Comparison of ENCODE assay signal across 29 cellular contexts in the genomic region with DNA sequence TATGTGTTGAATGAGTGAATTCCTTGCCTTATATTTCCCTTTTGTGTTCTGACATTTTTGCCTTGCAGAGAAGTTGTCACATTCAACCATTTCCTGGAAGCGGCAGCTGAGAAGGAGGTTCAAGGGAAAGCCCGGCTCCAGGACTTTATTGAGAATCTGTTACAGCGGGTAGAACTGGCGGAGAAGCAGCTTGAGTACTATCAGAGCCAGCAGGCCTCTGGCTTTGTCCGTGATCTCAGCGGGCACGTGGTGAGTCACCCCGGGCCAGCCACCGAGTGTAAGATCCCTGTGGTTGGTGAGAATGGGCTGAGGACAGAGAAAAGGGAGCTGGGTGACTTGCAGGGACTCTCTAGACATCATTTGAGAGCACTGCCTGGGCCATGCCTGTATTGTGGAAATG. TPM values are rescaled to one million over a fixed set of nuclear protein-coding genes. Genes with fewer than 3 reads are reported as not detected.
DNase-seq lines count a peak whose midpoint lies in the region; ATAC-seq, FAIRE-seq and TF ChIP-seq lines count a peak whose summit lies in the region.
"Had no signal": no experiment of that assay in that cellular context is flagged by ENCODE, and none has a peak within 500 bp of the region (broad histone marks: within the 10 kb centered on the region; RNA-seq: fewer than 3 reads in every experiment).

No MANE protein-coding gene starts in this region.

- ATAC-seq in Right ventricle myocardium inferior: no peak
- ATAC-seq in left cardiac atrium: no peak
- peak; percentile 69; the same call in 2 of the 3 replicates for ATAC-seq in K562
- ATAC-seq in left colon: no peak
- ATAC-seq in activated CD8-positive, alpha-beta T cell treated with anti-CD3 and anti-CD28 coated beads, Interleukin-2, amount 10 ng/mL, durations not matched to agents 7 days and 5 days: no peak
- ATAC-seq: activated CD8-positive, alpha-beta T cell treated with anti-CD3 and anti-CD28 coated beads for 36 hours; psoas muscle; stimulated activated naive CD8-positive, alpha-beta T cell treated with anti-CD3 and anti-CD28 coated beads, Interleukin-15, amount 100 ng/mL, for 72 hours; upper lobe of right lung had no signal

- no peaks in the 10 kb centered on the region for H4K20me1 ChIP-seq in K562 (replicated peaks; ENCODE audit: control insufficient read depth, insufficient read depth, low read length)

- H3K9me3 ChIP-seq in K562 (replicated peaks; ENCODE audit: control insufficient read depth, insufficient read depth, low read depth, low read length) (no peaks in the 10 kb centered on the region), transverse colon (no peaks in the 10 kb centered on the region)
- H3K9me3 ChIP-seq: adrenal gland, MG63, psoas muscle, SJCRH30, upper lobe of right lung had no signal

- no peaks in the 10 kb centered on the region for H3K79me2 ChIP-seq in K562 (ENCODE audit: control insufficient read depth, insufficient read depth, low read length)
- H3K79me2 ChIP-seq: hepatocyte had no signal

- in situ Hi-C loops in K562 (cut with MboI): no loop called here
- in situ Hi-C loops in transverse colon (cut with MboI; ENCODE audit: low pct_ligation_motif_present in 1 of 4, low pct_unique_long_range_greater_than_20kb in 1 of 4, low sequenced_read_pairs in 3 of 4): no loop called here

- H3K27me3 Mint-ChIP-seq in activated CD8-positive, alpha-beta T cell treated with anti-CD3 and anti-CD28 coated beads, Interleukin-2, amount 10 ng/mL, durations not matched to agents 7 days and 5 days (ENCODE audit: low read depth): peaks cover 12% of the 10 kb centered on the region

- H3K4me3 Mint-ChIP-seq in activated CD8-positive, alpha-beta T cell treated with anti-CD3 and anti-CD28 coated beads, Interleukin-2, amount 10 ng/mL, durations not matched to agents 7 days and 5 days: no peak overlapping the region
- H3K4me3 Mint-ChIP-seq: activated CD8-positive, alpha-beta T cell treated with anti-CD3 and anti-CD28 coated beads for 36 hours; nephron; stimulated activated naive CD8-positive, alpha-beta T cell treated with anti-CD3 and anti-CD28 coated beads, Interleukin-15, amount 100 ng/mL, for 72 hours; T-helper 1 cell treated with Interleukin-12 subunit alpha and Interleukin-12 subunit beta and Interleukin-4 antibody, amounts not matched to agents 30 μg/mL and 1 μg/mL, for 36 hours had no signal

- POLR2A ChIA-PET in K562 (lab: Yijun Ruan, JAX): no interaction called here
- POLR2A ChIA-PET in activated CD8-positive, alpha-beta T cell treated with anti-CD3 and anti-CD28 coated beads, Interleukin-2, amount 10 ng/mL, durations not matched to agents 7 days and 5 days (lab: Charles Lee): no interaction called here

- 0% methylated on average over 9 of the region's 9 CpGs for WGBS in K562 (ENCODE audit: insufficient coverage, low coverage, missing lambda C conversion rate)
- WGBS in transverse colon (ENCODE audit: low coverage in 1 of 2), 2 donors: 92% methylated on average over 9 of the region's 9 CpGs; no CpG with 5 or more reads in 1 of the 2 donors

- no peaks in the 10 kb centered on the region for H3K27me3 ChIP-seq in K562 (ENCODE audit: control insufficient read depth in 2 of 2, insufficient read depth in 2 of 2, low read length in 2 of 2)
- H3K27me3 ChIP-seq in transverse colon: no peaks in the 10 kb centered on the region
- H3K27me3 ChIP-seq: adrenal gland, cardiac muscle cell, hepatocyte, MG63, SJCRH30, upper lobe of right lung had no signal

- BruUV-seq in K562 (replicated peaks; lab: Mats Ljungman, UMichigan): no TSS peak

- H3K27ac ChIP-seq in K562 (ENCODE audit: extremely low read depth, low read depth, low read length) (no peak overlapping the region), transverse colon (no peak overlapping the region)
- H3K27ac ChIP-seq: adrenal gland, cardiac muscle cell, hepatocyte, PC-9, psoas muscle, SJCRH30, skin epidermis, upper lobe of right lung, VCaP had no signal

- no peaks in the 10 kb centered on the region for H3K36me3 ChIP-seq in K562 (ENCODE audit: control insufficient read depth, insufficient read depth, low read length)
- H3K36me3 ChIP-seq in transverse colon: no peaks in the 10 kb centered on the region
- H3K36me3 ChIP-seq: adrenal gland, cardiac muscle cell, MG63, SJCRH30, upper lobe of right lung had no signal

- TF ChIP-seq RAD21 in K562 (CRISPR knock-in tag; conservative IDR thresholded peaks at IDR 0.05 in 1 of 2, IDR thresholded peaks at IDR 0.05 in 1 of 2): no peak

- 0 out of 2 replicates have a peak overlapping the region, but pooled peaks have one; percentile 4 for H2AFZ ChIP-seq in K562 (ENCODE audit: low read depth, low read length)
- H2AFZ ChIP-seq: hepatocyte, PC-9 had no signal

- no peak for TF ChIP-seq POLR2A in K562 (conservative IDR thresholded peaks at IDR 0.05)
- TF ChIP-seq POLR2A in transverse colon (IDR thresholded peaks at IDR 0.05): no peak

- no peak for TF ChIP-seq EP300 in K562 (IDR thresholded peaks at IDR 0.05; ENCODE audit: low read length)
- no peak for TF ChIP-seq EP300 in transverse colon (IDR thresholded peaks at IDR 0.05; ENCODE audit: low read depth)

- peaks cover 8% of the 10 kb centered on the region for H3K4me1 Mint-ChIP-seq in activated CD8-positive, alpha-beta T cell treated with anti-CD3 and anti-CD28 coated beads, Interleukin-2, amount 10 ng/mL, durations not matched to agents 7 days and 5 days (ENCODE audit: low read depth)
- H3K4me1 Mint-ChIP-seq: stimulated activated naive CD8-positive, alpha-beta T cell treated with anti-CD3 and anti-CD28 coated beads, Interleukin-15, amount 100 ng/mL, for 72 hours had no signal

- no peak for FAIRE-seq in K562 (lab: Jason Lieb, UNC)
- FAIRE-seq: GM18507 had no signal

- H3K4me1 ChIP-seq in K562 (replicated peaks in 1 of 2; ENCODE audit: control insufficient read depth in 2 of 2, insufficient read depth in 2 of 2, low read length in 2 of 2): no peaks in the 10 kb centered on the region; a peak in 1 of 5 replicates
- H3K4me1 ChIP-seq in transverse colon: no peaks in the 10 kb centered on the region
- H3K4me1 ChIP-seq: adrenal gland, psoas muscle had no signal

- H3K4me2 ChIP-seq in K562 (ENCODE audit: insufficient read depth, low read length): no peak overlapping the region
- H3K4me2 ChIP-seq: hepatocyte, PC-9 had no signal

- peak; percentile 35 for DNase-seq in Right ventricle myocardium inferior (ENCODE audit: missing footprints)
- DNase-seq in left cardiac atrium: no peak
- DNase-seq in K562 (ENCODE audit: extremely low read depth in 1 of 4, low spot score in 3 of 4): peak in 2 of 4 experiments; percentile 27 to 35
- peak; percentile 23 for DNase-seq in midbrain (lab: John Stamatoyannopoulos, UW)
- DNase-seq in left colon: no peak
- DNase-seq in transverse colon: no peak
- no peak for DNase-seq in D341Med (ENCODE audit: low spot score)
- DNase-seq in activated CD8-positive, alpha-beta T cell treated with anti-CD3 and anti-CD28 coated beads, Interleukin-2, amount 10 ng/mL, durations not matched to agents 7 days and 5 days: no peak
- DNase-seq: activated CD8-positive, alpha-beta T cell treated with anti-CD3 and anti-CD28 coated beads for 36 hours; activated T-cell treated with anti-CD3 and anti-CD28 coated beads, Interleukin-2, amount 50 U/mL, for 1 hour; adrenal gland; foreskin fibroblast; mesenchymal stem cell; MG63; NCI-H2227 treated with DMSO at 0.1 percent for 48 hours; PC-9; psoas muscle; stimulated activated CD4-positive, alpha-beta T cell treated with anti-CD3 and anti-CD28 coated beads, Interleukin-2, amount 100 ng/mL, for 48 hours; stimulated activated naive CD8-positive, alpha-beta T cell treated with anti-CD3 and anti-CD28 coated beads, Interleukin-15, amount 100 ng/mL, for 72 hours; upper lobe of right lung had no signal

- TF ChIP-seq CTCF in K562 (IDR thresholded peaks at IDR 0.05 in 2 of 3, conservative IDR thresholded peaks at IDR 0.05 in 1 of 3; ENCODE audit: insufficient read depth in 2 of 3, low read depth in 1 of 3, low read length in 3 of 3): no peak
- TF ChIP-seq CTCF in transverse colon (IDR thresholded peaks at IDR 0.05): no peak

- no peak overlapping the region for H3K27ac Mint-ChIP-seq in activated CD8-positive, alpha-beta T cell treated with anti-CD3 and anti-CD28 coated beads, Interleukin-2, amount 10 ng/mL, durations not matched to agents 7 days and 5 days
- H3K27ac Mint-ChIP-seq: activated CD8-positive, alpha-beta T cell treated with anti-CD3 and anti-CD28 coated beads for 36 hours; nephron; stimulated activated naive CD8-positive, alpha-beta T cell treated with anti-CD3 and anti-CD28 coated beads, Interleukin-15, amount 100 ng/mL, for 72 hours; T-helper 1 cell treated with Interleukin-12 subunit alpha and Interleukin-12 subunit beta and Interleukin-4 antibody, amounts not matched to agents 30 μg/mL and 1 μg/mL, for 36 hours had no signal

- H3K9me1 ChIP-seq in K562 (ENCODE audit: control insufficient read depth, insufficient read depth, low read length): no peaks in the 10 kb centered on the region

- intact Hi-C loops in Right ventricle myocardium inferior (cut with DNase I): no loop called here
- intact Hi-C loops in left cardiac atrium (cut with DNase I): no loop called here
- intact Hi-C loops in K562 (cut with micrococcal nuclease): no loop called here
- intact Hi-C loops in left colon (cut with DNase I, micrococcal nuclease): no loop called here
- intact Hi-C loops in transverse colon (cut with DNase I; ENCODE audit: low total_unique reads): no loop called here

- CTCF ChIA-PET in K562 (lab: Yijun Ruan, JAX; ENCODE audit: low intra/inter-chr PET ratio): interaction anchor here (0.7 kb wide), 1 partner anchor 563 kb away, joined by 3 read pairs; no protein-coding TSS in a partner anchor
- CTCF ChIA-PET in activated CD8-positive, alpha-beta T cell treated with anti-CD3 and anti-CD28 coated beads, Interleukin-2, amount 10 ng/mL, durations not matched to agents 7 days and 5 days (lab: Charles Lee): no interaction called here

- no peaks in the 10 kb centered on the region for H3K9me3 Mint-ChIP-seq in activated CD8-positive, alpha-beta T cell treated with anti-CD3 and anti-CD28 coated beads, Interleukin-2, amount 10 ng/mL, durations not matched to agents 7 days and 5 days (ENCODE audit: insufficient read depth)
- H3K9me3 Mint-ChIP-seq: activated CD8-positive, alpha-beta T cell treated with anti-CD3 and anti-CD28 coated beads for 36 hours; nephron; stimulated activated naive CD8-positive, alpha-beta T cell treated with anti-CD3 and anti-CD28 coated beads, Interleukin-15, amount 100 ng/mL, for 72 hours; T-helper 1 cell treated with Interleukin-12 subunit alpha and Interleukin-12 subunit beta and Interleukin-4 antibody, amounts not matched to agents 30 μg/mL and 1 μg/mL, for 36 hours had no signal

- no peaks in the 10 kb centered on the region for H3K36me3 Mint-ChIP-seq in activated CD8-positive, alpha-beta T cell treated with anti-CD3 and anti-CD28 coated beads, Interleukin-2, amount 10 ng/mL, durations not matched to agents 7 days and 5 days (ENCODE audit: low read depth)

- H3K4me3 ChIP-seq in K562 (no peak overlapping the region), transverse colon (no peak overlapping the region)
- H3K4me3 ChIP-seq: adrenal gland, cardiac muscle cell, hepatocyte, MG63, PC-9, psoas muscle, SJCRH30, skin epidermis, upper lobe of right lung had no signal

- no peak overlapping the region for H3K9ac ChIP-seq in K562 (ENCODE audit: insufficient read depth in 1 of 2, low read depth in 2 of 2, low read length in 2 of 2)

RNA-seq across cellular contexts. Expression of gene ZNF365, which starts 14.2 kb away (rescaled TPM):
- total RNA-seq in Right ventricle myocardium inferior: not detected
- 1 to 10 TPM; 1.8 to 3.7 TPM for total RNA-seq in left cardiac atrium
- total RNA-seq in K562 (2011; cell fraction: chromatin; rRNA removed; ENCODE audit: low replicate concordance): not detected in 2 replicates
- not detected in 2 replicates for total RNA-seq in K562 (2011; cell fraction: nucleolus; rRNA removed)
- total RNA-seq in K562 (2011; cell fraction: nucleoplasm; rRNA removed): not detected in 2 replicates
- not detected in 2 replicates for total RNA-seq in K562 (2014; rRNA removed)
- total RNA-seq in K562 (2014; rRNA removed; fragmentation: Illumina TruSeq; extraction: Trizol): not detected in 2 replicates
- total RNA-seq in K562 (2015; rRNA removed; fragmentation: Illumina TruSeq; extraction: Trizol): not detected in 2 replicates
- total RNA-seq in K562 (2021): 0.04 TPM in 1 of 2 replicates, not detected in the other
- not detected in 2 replicates for polyA plus RNA-seq in K562 (2011; rRNA removed)
- polyA plus RNA-seq in K562 (2011; cell fraction: cytosol; rRNA removed): not detected in 2 replicates
- not detected in 2 replicates for polyA plus RNA-seq in K562 (2011; cell fraction: nucleus; rRNA removed)
- 0.06 TPM in 1 of 2 replicates, not detected in the other for polyA plus RNA-seq in K562 (2012)
- not detected in 2 replicates for polyA plus RNA-seq in K562 (2014; fragmentation: Illumina TruSeq; extraction: Trizol)
- under 1 TPM in 1 of 2 experiments, not detected in 1; 0.03 TPM for polyA plus RNA-seq in K562 (2014; fragmentation: Nextera tagmentation; extraction: Ambion mirVana)
- polyA plus RNA-seq in K562 (2014; rRNA removed): not detected in 2 replicates
- not detected in 2 replicates for polyA minus RNA-seq in K562 (2011; rRNA and poly(A)+ RNA removed)
- not detected in 2 replicates for polyA minus RNA-seq in K562 (2011; cell fraction: cytosol; rRNA and poly(A)+ RNA removed)
- not detected in 2 replicates for polyA minus RNA-seq in K562 (2011; cell fraction: nucleus; rRNA and poly(A)+ RNA removed)
- total RNA-seq in left colon: not detected
- not detected for total RNA-seq in transverse colon
- total RNA-seq in activated CD8-positive, alpha-beta T cell treated with anti-CD3 and anti-CD28 coated beads, Interleukin-2, amount 10 ng/mL, durations not matched to agents 7 days and 5 days: not detected
- total RNA-seq: activated CD8-positive, alpha-beta T cell treated with anti-CD3 and anti-CD28 coated beads for 36 hours; cardiac muscle cell; dermis microvascular lymphatic vessel endothelial cell had no signal
- polyA plus RNA-seq: cardiac muscle cell had no signal

Comparison
In these comparisons a context has a peak if more than half of its experiments do, and no peak if none do; other contexts are left out.
1. DNase-seq: peak in Right ventricle myocardium inferior (single experiment) and midbrain (single experiment); none in left cardiac atrium (single experiment), left colon (0 of 2), transverse colon (single experiment), D341Med (single experiment) and activated CD8-positive, alpha-beta T cell treated with anti-CD3 and anti-CD28 coated beads, Interleukin-2, amount 10 ng/mL, durations not matched to agents 7 days and 5 days (single experiment).